In genomic region chr2:196169521-196169920, GRCh38 we compare ENCODE assay signal across 8 cellular contexts. TPM values are rescaled to one million over a fixed set of nuclear protein-coding genes. Genes with fewer than 3 reads are reported as not detected.
DNase-seq lines count a peak whose midpoint lies in the region; ATAC-seq and TF ChIP-seq lines count a peak whose summit lies in the region.

No MANE protein-coding gene starts in this region.

- peaks cover 44 to 53% of the 10 kb centered on the region in 2 donors for H3K4me1 Mint-ChIP-seq in effector memory CD8-positive, alpha-beta T cell (ENCODE audit: low read depth in 2 of 2)
- peaks cover 5% of the 10 kb centered on the region for H3K4me1 Mint-ChIP-seq in progenitor cell of endocrine pancreas (ENCODE audit: low read depth)

- H3K4me3 ChIP-seq in GM06990 (replicated peaks; ENCODE audit: low read depth, low read length), result peak overlapping the region; percentile 77
- H3K4me3 ChIP-seq in OCI-LY3 (ENCODE audit: low read length), result peak overlapping the region; percentile 86

- H3K9ac ChIP-seq in OCI-LY3 (ENCODE audit: low read length), result peak overlapping the region; percentile 93

- DNase-seq in GM06990 (ENCODE audit: extremely low read depth, insufficient read length) (no peak), progenitor cell of endocrine pancreas (ENCODE audit: low spot score, unreplicated experiment) (no peak), left lobe of liver (ENCODE audit: low spot score) (no peak), NCI-H2171 treated with DMSO at 0.1 percent for 48 hours (lab: John Stamatoyannopoulos, UW) (no peak), NCI-H1092 (lab: John Stamatoyannopoulos, UW) (no peak)
- no peak for DNase-seq in effector memory CD8-positive, alpha-beta T cell

- H3K27ac ChIP-seq in OCI-LY3 (ENCODE audit: low read length), result peak overlapping the region; percentile 77

- H3K4me3 Mint-ChIP-seq in effector memory CD8-positive, alpha-beta T cell, result peak overlapping the region; percentile 97 to 100
- peak overlapping the region; percentile 25 for H3K4me3 Mint-ChIP-seq in progenitor cell of endocrine pancreas (ENCODE audit: low read depth)

- no peak overlapping the region for H2AFZ ChIP-seq in OCI-LY3 (ENCODE audit: low read depth, low read length)

- TF ChIP-seq CTCF in GM06990 (IDR thresholded peaks at IDR 0.05; ENCODE audit: insufficient read depth, low read length, poor library complexity, severe bottlenecking) (no peak), OCI-LY3 (IDR thresholded peaks at IDR 0.05; ENCODE audit: low read depth, low read length) (no peak), progenitor cell of endocrine pancreas (IDR thresholded peaks at IDR 0.05; ENCODE audit: unreplicated experiment) (no peak)

- peaks cover 44% of the 10 kb centered on the region for H4K20me1 ChIP-seq in OCI-LY3 (ENCODE audit: insufficient read depth, low read length)

- no peak for ATAC-seq in effector memory CD8-positive, alpha-beta T cell (replicated peaks)
- ATAC-seq in HG02763 (IDR thresholded peaks at IDR 0.05; ENCODE audit: unreplicated experiment), result no peak
- ATAC-seq in left lobe of liver, result no peak

- peak overlapping the region; percentile 98 to 100 for H3K27ac Mint-ChIP-seq in effector memory CD8-positive, alpha-beta T cell
- H3K27ac Mint-ChIP-seq in progenitor cell of endocrine pancreas, result no peak overlapping the region

- H3K4me1 ChIP-seq in OCI-LY3 (ENCODE audit: low read length), result peaks cover 32% of the 10 kb centered on the region

- H3K36me3 Mint-ChIP-seq in effector memory CD8-positive, alpha-beta T cell (ENCODE audit: insufficient read depth), result peaks cover 73% of the 10 kb centered on the region
- H3K36me3 Mint-ChIP-seq in progenitor cell of endocrine pancreas (ENCODE audit: insufficient read depth), result no peaks in the 10 kb centered on the region

- H3K4me2 ChIP-seq in OCI-LY3 (ENCODE audit: low read length), result peak overlapping the region; percentile 65

- no peaks in the 10 kb centered on the region for H3K9me3 ChIP-seq in OCI-LY3 (ENCODE audit: insufficient read depth, low read length)

- no peaks in the 10 kb centered on the region for H3K27me3 ChIP-seq in GM06990 (replicated peaks; ENCODE audit: control insufficient read depth, insufficient read depth, low read length)
- peaks cover 12% of the 10 kb centered on the region for H3K27me3 ChIP-seq in OCI-LY3 (ENCODE audit: low read depth, low read length)

- H3K79me2 ChIP-seq in OCI-LY3 (ENCODE audit: low read length), result peaks cover 68% of the 10 kb centered on the region

- no peaks in the 10 kb centered on the region for H3K36me3 ChIP-seq in GM06990 (ENCODE audit: control insufficient read depth, insufficient read depth, low read length)
- peaks cover 13% of the 10 kb centered on the region for H3K36me3 ChIP-seq in OCI-LY3 (replicated peaks; ENCODE audit: low read depth, low read length)

- H3K9me3 Mint-ChIP-seq in effector memory CD8-positive, alpha-beta T cell, result no peaks in the 10 kb centered on the region
- no peaks in the 10 kb centered on the region for H3K9me3 Mint-ChIP-seq in progenitor cell of endocrine pancreas (ENCODE audit: low read depth)

- no peaks in the 10 kb centered on the region for H3K27me3 Mint-ChIP-seq in effector memory CD8-positive, alpha-beta T cell
- H3K27me3 Mint-ChIP-seq in progenitor cell of endocrine pancreas, result peaks cover 28% of the 10 kb centered on the region

RNA-seq across cellular contexts. Expression of gene STK17B, which starts 1.9 kb away (rescaled TPM):
- total RNA-seq in progenitor cell of endocrine pancreas (3.4 and 3.6 TPM in 2 replicates), left lobe of liver (1.5 TPM)
